In genomic region chr16:2969545-2970521, GRCh38 we compare ENCODE assay signal across 8 cellular contexts. TPM values are rescaled to one million over a fixed set of nuclear protein-coding genes. Genes with fewer than 3 reads are reported as not detected.
DNase-seq lines count a peak whose midpoint lies in the region; TF ChIP-seq lines count a peak whose summit lies in the region.

No MANE protein-coding gene starts in this region.

- H2BK120ac ChIP-seq in trophoblast cell (ENCODE audit: insufficient read depth, low read length, poor library complexity), result peak overlapping the region; percentile 29

- POLR2A ChIA-PET in SK-N-SH (lab: Yijun Ruan, JAX), result interaction anchor here (1.9 kb wide), 1 partner anchor 11 kb away, joined by 12 read pairs; the partner anchor contains the start of gene PKMYT1

- peak overlapping the region; percentile 16 for H4K12ac ChIP-seq in trophoblast cell (ENCODE audit: low read depth, low read length)

- peaks cover 8% of the 10 kb centered on the region for H3F3A ChIP-seq in SK-N-SH (replicated peaks; ENCODE audit: insufficient read depth)

- H3K4me3 ChIP-seq in SK-N-SH (ENCODE audit: low read depth in 2 of 2, low read length in 1 of 2) (peak overlapping the region; percentile 74 to 80), trophoblast cell (ENCODE audit: low read depth, low read length) (peak overlapping the region; percentile 88), vagina (peak overlapping the region; percentile 56 to 67)

- H3K9ac ChIP-seq in SK-N-SH (peak overlapping the region; percentile 68), trophoblast cell (ENCODE audit: low read length) (peak overlapping the region; percentile 80)

- H3K4me2 ChIP-seq in SK-N-SH, result peak overlapping the region; percentile 96
- H3K4me2 ChIP-seq in trophoblast cell (ENCODE audit: low read length), result peak overlapping the region; percentile 96

- H3K14ac ChIP-seq in trophoblast cell (ENCODE audit: low read length), result peak overlapping the region; percentile 70

- CTCF ChIA-PET in SK-N-SH (lab: Yijun Ruan, JAX), result interaction anchor here (0.6 to 1.4 kb wide), 13 partner anchors 8 to 190 kb away, joined by 3 to 7 read pairs (median 3); no protein-coding TSS in a partner anchor

- no peaks in the 10 kb centered on the region for H3K9me3 Mint-ChIP-seq in activated naive CD8-positive, alpha-beta T cell (ENCODE audit: low read depth)

- no peak for TF ChIP-seq POLR2A in vagina (IDR thresholded peaks at IDR 0.05)

- H3K23ac ChIP-seq in trophoblast cell (ENCODE audit: low read length), result no peak overlapping the region

- TF ChIP-seq CTCF in C4-2B (conservative IDR thresholded peaks at IDR 0.05) (no peak; the same call in 1 of the 2 replicates), SK-N-SH (IDR thresholded peaks at IDR 0.05) (peak; percentile 55), vagina (IDR thresholded peaks at IDR 0.05) (no peak)

- H3K27me3 Mint-ChIP-seq in activated naive CD8-positive, alpha-beta T cell, result peaks cover 9% of the 10 kb centered on the region

- H3K4me1 Mint-ChIP-seq in activated naive CD8-positive, alpha-beta T cell (ENCODE audit: low read depth), result peaks cover 23% of the 10 kb centered on the region

- no peaks in the 10 kb centered on the region for H3K9me2 ChIP-seq in SK-N-SH

- H2AK5ac ChIP-seq in trophoblast cell (ENCODE audit: low read length), result peak overlapping the region; percentile 61

- peak overlapping the region; percentile 65 for H3K4me3 Mint-ChIP-seq in activated naive CD8-positive, alpha-beta T cell

- H2BK5ac ChIP-seq in trophoblast cell (ENCODE audit: low read depth, low read length, poor library complexity), result peak overlapping the region; percentile 13

- WGBS in SK-N-SH (ENCODE audit: low lambda C conversion rate), result 7% methylated on average over 20 of the region's 83 CpGs
- no CpG with 5 or more reads among the region's 83 CpGs for WGBS in trophoblast cell (ENCODE audit: extremely low coverage, insufficient coverage, insufficient read length)

- TF ChIP-seq EP300 in Ishikawa (IDR thresholded peaks at IDR 0.05; ENCODE audit: borderline replicate concordance) (no peak; the same call in 1 of the 2 replicates), SK-N-SH (IDR thresholded peaks at IDR 0.05; ENCODE audit: borderline replicate concordance in 1 of 2, low read depth in 1 of 2, low read length in 1 of 2) (no peak)

- H4K20me1 ChIP-seq in SK-N-SH (ENCODE audit: insufficient read depth), result peaks cover 31% of the 10 kb centered on the region; the same call in 1 of the 2 replicates

- H3K79me2 ChIP-seq in SK-N-SH (ENCODE audit: insufficient read depth) (no peaks in the 10 kb centered on the region; the same call in 1 of the 2 replicates), trophoblast cell (ENCODE audit: control insufficient read depth, insufficient read depth, low read length, poor library complexity) (peaks cover 2% of the 10 kb centered on the region)

- H3K36me3 Mint-ChIP-seq in activated naive CD8-positive, alpha-beta T cell, result no peaks in the 10 kb centered on the region

- H3K18ac ChIP-seq in trophoblast cell (ENCODE audit: low read length), result peak overlapping the region; percentile 80

- peaks cover 5% of the 10 kb centered on the region for H3K79me1 ChIP-seq in trophoblast cell (ENCODE audit: low read length)

- H3K27ac ChIP-seq in C4-2B, result peak overlapping the region; percentile 92
- peak overlapping the region in 1 of 2 experiments; percentile 65; a peak in 2 of 4 replicates for H3K27ac ChIP-seq in SK-N-SH (ENCODE audit: low read depth in 2 of 2, low read length in 1 of 2)
- H3K27ac ChIP-seq in trophoblast cell (ENCODE audit: low read depth, low read length), result no peak overlapping the region
- H3K27ac ChIP-seq in vagina, result no peak overlapping the region

- intact Hi-C loops in cardiac septum (cut with DNase I) (no loop called here), vagina (cut with DNase I) (no loop called here)

- peak overlapping the region; percentile 37 for H3K4ac ChIP-seq in trophoblast cell (ENCODE audit: low read depth, low read length)

- H4K8ac ChIP-seq in trophoblast cell (ENCODE audit: low read depth, low read length), result peak overlapping the region; percentile 46

- H3K9me3 ChIP-seq in SK-N-SH (no peaks in the 10 kb centered on the region), trophoblast cell (ENCODE audit: insufficient read depth, low read depth, low read length) (no peaks in the 10 kb centered on the region), vagina (no peaks in the 10 kb centered on the region)

- no peak overlapping the region for H2BK12ac ChIP-seq in trophoblast cell (ENCODE audit: low read length)

- H3K36me3 ChIP-seq in SK-N-SH (replicated peaks in 1 of 2; ENCODE audit: control insufficient read depth in 1 of 2, insufficient read depth in 2 of 2, low read length in 1 of 2) (no peaks in the 10 kb centered on the region), trophoblast cell (ENCODE audit: control insufficient read depth in 1 of 2, insufficient read depth in 2 of 2, low read length in 2 of 2) (peaks cover 29 to 32% of the 10 kb centered on the region in 2 experiments), vagina (no peaks in the 10 kb centered on the region)

- H2AFZ ChIP-seq in SK-N-SH (ENCODE audit: low read depth), result peak overlapping the region; percentile 68
- H2AFZ ChIP-seq in trophoblast cell (ENCODE audit: insufficient read depth, low read length, poor library complexity), result peak overlapping the region; percentile 42

- no peak overlapping the region for H3K27ac Mint-ChIP-seq in activated naive CD8-positive, alpha-beta T cell

- DNase-seq in GM19240 (ENCODE audit: insufficient read length, low spot score), result peak; percentile 70
- DNase-seq in SK-N-SH, result peak; percentile 85
- DNase-seq in cardiac septum (ENCODE audit: low spot score), result peak; percentile 85
- peak in 1 of 2 donors; percentile 21 for DNase-seq in trophoblast cell
- DNase-seq in vagina (ENCODE audit: extremely low spot score in 2 of 2), result no peak

- TF ChIP-seq RAD21 in Ishikawa (IDR thresholded peaks at IDR 0.05; ENCODE audit: low read depth) (peak; percentile 6; the same call in 1 of the 2 replicates), SK-N-SH (IDR thresholded peaks at IDR 0.05; ENCODE audit: low read length) (no peak)

- peaks cover 0 to 39% of the 10 kb centered on the region in 2 experiments; a peak in 1 of 4 replicates for H3K4me1 ChIP-seq in SK-N-SH (ENCODE audit: control insufficient read depth in 1 of 2, insufficient read depth in 2 of 2, low read depth in 1 of 2, low read length in 1 of 2)
- peaks cover 14 to 20% of the 10 kb centered on the region in 2 experiments for H3K4me1 ChIP-seq in trophoblast cell (ENCODE audit: control insufficient read depth in 1 of 2, insufficient read depth in 2 of 2, low read length in 2 of 2)
- H3K4me1 ChIP-seq in vagina, result peaks cover 41% of the 10 kb centered on the region

- H3K27me3 ChIP-seq in SK-N-SH (ENCODE audit: insufficient read depth) (no peaks in the 10 kb centered on the region), trophoblast cell (ENCODE audit: insufficient read depth, low read length) (no peaks in the 10 kb centered on the region), vagina (peaks cover 12% of the 10 kb centered on the region)

- H4K91ac ChIP-seq in trophoblast cell (ENCODE audit: low read depth, low read length), result peak overlapping the region; percentile 66

TF ChIP-seq in Ishikawa, 13 proteins besides CTCF, POLR2A, EP300 and RAD21 (continues in another document):
- peak; percentile 52; the same call in 1 of the 2 replicates for TF ChIP-seq EGR1 (IDR thresholded peaks at IDR 0.05)
- TF ChIP-seq TAF1 (IDR thresholded peaks at IDR 0.05; ENCODE audit: low read depth), result no peak; the same call in 1 of the 2 replicates
- TF ChIP-seq FOXM1 (IDR thresholded peaks at IDR 0.05; ENCODE audit: borderline replicate concordance, low read depth), result no peak

TF ChIP-seq in SK-N-SH, 30 proteins besides CTCF, POLR2A, EP300 and RAD21 (continues in another document):
- TF ChIP-seq RFX5 (IDR thresholded peaks at IDR 0.05; ENCODE audit: low read length), result no peak
- TF ChIP-seq FOSL2 (IDR thresholded peaks at IDR 0.05; ENCODE audit: borderline replicate concordance, low read depth), result no peak
- TF ChIP-seq MXI1 (IDR thresholded peaks at IDR 0.05; ENCODE audit: low read depth, low read length), result no peak
- no peak for TF ChIP-seq USF2 (IDR thresholded peaks at IDR 0.05; ENCODE audit: borderline replicate concordance, low read depth, low read length)

RNA-seq across cellular contexts. Expression of gene PAQR4, which starts 0.7 kb away (rescaled TPM):
- polyA plus RNA-seq in SK-N-SH (2012; rRNA removed), result 8.4 and 8.8 TPM in 2 replicates
- 4.6 and 7.1 TPM in 2 replicates for polyA plus RNA-seq in SK-N-SH (2012; cell fraction: cytosol; rRNA removed)
- polyA plus RNA-seq in SK-N-SH (2012; cell fraction: nucleus; rRNA removed), result 12.8 and 17.6 TPM in 2 replicates
- 10.9 TPM for total RNA-seq in cardiac septum
- 10.1 and 10.3 TPM in 2 replicates for polyA plus RNA-seq in trophoblast cell (2013)
- total RNA-seq in vagina, result 2.7 TPM

RNA-seq across cellular contexts. Expression of gene KREMEN2, which starts 5.8 kb away (rescaled TPM):
- 0.24 and 0.77 TPM in 2 replicates for polyA plus RNA-seq in SK-N-SH (2012; rRNA removed)
- polyA plus RNA-seq in SK-N-SH (2012; cell fraction: cytosol; rRNA removed), result 0.28 and 0.46 TPM in 2 replicates
- 1.7 and 2.9 TPM in 2 replicates for polyA plus RNA-seq in SK-N-SH (2012; cell fraction: nucleus; rRNA removed)
- not detected for total RNA-seq in cardiac septum
- polyA plus RNA-seq in trophoblast cell (2013), result 2.7 and 2.8 TPM in 2 replicates
- not detected for total RNA-seq in vagina

RNA-seq across cellular contexts. Expression of gene PKMYT1, which starts 10.4 kb away (rescaled TPM):
- 5.3 and 8.5 TPM in 2 replicates for polyA plus RNA-seq in SK-N-SH (2012; rRNA removed)
- polyA plus RNA-seq in SK-N-SH (2012; cell fraction: cytosol; rRNA removed), result 3.2 and 6.7 TPM in 2 replicates
- polyA plus RNA-seq in SK-N-SH (2012; cell fraction: nucleus; rRNA removed), result 29.4 and 73.9 TPM in 2 replicates
- total RNA-seq in cardiac septum (1.8 TPM), vagina (6.9 TPM)
- polyA plus RNA-seq in trophoblast cell (2013), result 58.0 and 58.7 TPM in 2 replicates

RNA-seq across cellular contexts. Expression of gene CLDN9, which starts 42.9 kb away (rescaled TPM):
- polyA plus RNA-seq in SK-N-SH (2012; rRNA removed), result 0.08 TPM in 1 of 2 replicates, not detected in the other
- polyA plus RNA-seq in SK-N-SH (2012; cell fraction: cytosol; rRNA removed), result not detected in 2 replicates
- 0.52 and 0.67 TPM in 2 replicates for polyA plus RNA-seq in SK-N-SH (2012; cell fraction: nucleus; rRNA removed)
- 2.3 TPM for total RNA-seq in cardiac septum
- polyA plus RNA-seq in trophoblast cell (2013), result 0.40 and 0.62 TPM in 2 replicates
- not detected for total RNA-seq in vagina

RNA-seq across cellular contexts. Expression of gene CLDN6, which starts 48.1 kb away (rescaled TPM):
- polyA plus RNA-seq in SK-N-SH (2012; rRNA removed), result 0.20 and 0.24 TPM in 2 replicates
- polyA plus RNA-seq in SK-N-SH (2012; cell fraction: cytosol; rRNA removed), result 0.20 and 0.22 TPM in 2 replicates
- 0.29 and 0.59 TPM in 2 replicates for polyA plus RNA-seq in SK-N-SH (2012; cell fraction: nucleus; rRNA removed)
- total RNA-seq in cardiac septum (0.16 TPM), vagina (not detected)
- 719 and 729 TPM in 2 replicates for polyA plus RNA-seq in trophoblast cell (2013)

Comparison
In these comparisons a context has a peak if more than half of its experiments do, and no peak if none do; other contexts are left out.
1. DNase-seq: peak in GM19240 (single experiment), SK-N-SH (single experiment) and cardiac septum (single experiment); none in vagina (0 of 2).
2. Peak in every context shown above with its lines, with median percentiles within 50 percentile points of each other: H3K4me3 ChIP-seq.